Comparison of ENCODE assay signal across 18 cellular contexts in the genomic region with DNA sequence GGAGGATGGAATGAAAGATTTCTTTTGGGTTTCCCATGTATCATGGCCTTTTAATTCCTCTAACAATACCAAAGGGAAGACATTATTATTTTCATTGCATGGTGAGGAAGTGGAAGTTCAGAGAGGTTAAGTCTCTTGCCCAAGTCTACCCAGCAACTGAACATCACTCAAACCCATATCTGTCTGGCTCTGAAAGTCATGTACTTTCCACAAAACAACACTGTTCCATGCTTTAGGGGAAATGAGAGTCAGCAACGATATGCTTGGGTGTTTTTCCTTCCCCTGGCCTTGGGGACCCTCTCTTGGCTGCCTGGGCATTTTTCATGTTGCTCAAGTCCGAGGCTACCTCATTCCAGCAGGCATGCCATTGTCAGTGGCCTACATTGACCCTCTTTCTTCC.
DNase-seq lines count a peak whose midpoint lies in the region; ATAC-seq, FAIRE-seq and TF ChIP-seq lines count a peak whose summit lies in the region.
"Had no signal": no experiment of that assay in that cellular context is flagged by ENCODE, and none has a peak within 500 bp of the region (broad histone marks: within the 10 kb centered on the region; RNA-seq: fewer than 3 reads in every experiment).

No MANE protein-coding gene starts in this region.

- H3K9me3 ChIP-seq in K562 (replicated peaks; ENCODE audit: control insufficient read depth, insufficient read depth, low read depth, low read length) (no peaks in the 10 kb centered on the region), uterus (no peaks in the 10 kb centered on the region)
- H3K9me3 ChIP-seq: HAP-1 had no signal

- TF ChIP-seq CTCF in K562 (IDR thresholded peaks at IDR 0.05 in 2 of 3, conservative IDR thresholded peaks at IDR 0.05 in 1 of 3; ENCODE audit: insufficient read depth in 2 of 3, low read depth in 1 of 3, low read length in 3 of 3) (no peak), uterus (IDR thresholded peaks at IDR 0.05) (no peak)

- no peak for TF ChIP-seq RAD21 in K562 (CRISPR knock-in tag; conservative IDR thresholded peaks at IDR 0.05 in 1 of 2, IDR thresholded peaks at IDR 0.05 in 1 of 2)

- no peaks in the 10 kb centered on the region for H3K4me1 Mint-ChIP-seq in stimulated activated naive CD8-positive, alpha-beta T cell treated with anti-CD3 and anti-CD28 coated beads, Interleukin-15, Interleukin-2, amounts not matched to agents 100 ng/mL and 50 ng/mL, for 24 hours (ENCODE audit: low read depth)
- H3K4me1 Mint-ChIP-seq in stimulated activated naive CD8-positive, alpha-beta T cell treated with anti-CD3 and anti-CD28 coated beads, Interleukin-15, amount 100 ng/mL, for 72 hours = peaks cover 8% of the 10 kb centered on the region
- H3K4me1 Mint-ChIP-seq in stimulated activated naive B cell treated with anti-CD40 and anti-IgM and Interleukin-4, amounts not matched to agents 10 μg/mL and 1 μg/mL and 100 μg/mL, for 72 hours = peaks cover 9 to 18% of the 10 kb centered on the region in 2 donors

- no peaks in the 10 kb centered on the region for H3K36me3 Mint-ChIP-seq in stimulated activated naive CD8-positive, alpha-beta T cell treated with anti-CD3 and anti-CD28 coated beads, Interleukin-15, Interleukin-2, amounts not matched to agents 100 ng/mL and 50 ng/mL, for 24 hours (ENCODE audit: low read depth)
- no peaks in the 10 kb centered on the region for H3K36me3 Mint-ChIP-seq in stimulated activated naive B cell treated with anti-CD40 and anti-IgM and Interleukin-4, amounts not matched to agents 10 μg/mL and 1 μg/mL and 100 μg/mL, for 72 hours
- H3K36me3 Mint-ChIP-seq: CD8-positive, alpha-beta T cell had no signal

- intact Hi-C loops in K562 (cut with micrococcal nuclease) = loop anchor here (5.0 kb wide), 2 partner anchors 523 to 948 kb away; no protein-coding TSS in a partner anchor
- intact Hi-C loops in uterus (cut with DNase I; ENCODE audit: low total_unique reads) = loop anchor here (5.0 kb wide), 1 partner anchor 573 kb away; no protein-coding TSS in a partner anchor

- no TSS peak for BruUV-seq in K562 (replicated peaks; lab: Mats Ljungman, UMichigan)

- H3K27ac Mint-ChIP-seq in stimulated activated naive CD8-positive, alpha-beta T cell treated with anti-CD3 and anti-CD28 coated beads, Interleukin-15, Interleukin-2, amounts not matched to agents 100 ng/mL and 50 ng/mL, for 24 hours = peak overlapping the region; percentile 15
- H3K27ac Mint-ChIP-seq in stimulated activated naive CD8-positive, alpha-beta T cell treated with anti-CD3 and anti-CD28 coated beads, Interleukin-15, amount 100 ng/mL, for 72 hours = no peak overlapping the region
- H3K27ac Mint-ChIP-seq in stimulated activated naive B cell treated with anti-CD40 and anti-IgM and Interleukin-4, amounts not matched to agents 10 μg/mL and 1 μg/mL and 100 μg/mL, for 72 hours = peak overlapping the region; percentile 66
- H3K27ac Mint-ChIP-seq: B cell; CD8-positive, alpha-beta T cell had no signal

- WGBS in K562 (ENCODE audit: insufficient coverage, low coverage, missing lambda C conversion rate) = 0% methylated on average over 2 of the region's 2 CpGs

- H3K4me3 Mint-ChIP-seq in stimulated activated naive CD8-positive, alpha-beta T cell treated with anti-CD3 and anti-CD28 coated beads, Interleukin-15, Interleukin-2, amounts not matched to agents 100 ng/mL and 50 ng/mL, for 24 hours = no peak overlapping the region
- H3K4me3 Mint-ChIP-seq in stimulated activated naive CD8-positive, alpha-beta T cell treated with anti-CD3 and anti-CD28 coated beads, Interleukin-15, amount 100 ng/mL, for 72 hours = no peak overlapping the region
- no peak overlapping the region for H3K4me3 Mint-ChIP-seq in stimulated activated naive B cell treated with anti-CD40 and anti-IgM and Interleukin-4, amounts not matched to agents 10 μg/mL and 1 μg/mL and 100 μg/mL, for 72 hours
- H3K4me3 Mint-ChIP-seq: B cell; CD8-positive, alpha-beta T cell had no signal

- no peak overlapping the region for H3K9ac ChIP-seq in K562 (ENCODE audit: insufficient read depth in 1 of 2, low read depth in 2 of 2, low read length in 2 of 2)
- H3K9ac ChIP-seq: BLaER1 treated with 17β-estradiol and CSF1 and Interleukin-3, amounts not matched to agents 10 nM and 100 nM had no signal

- H3K9me1 ChIP-seq in K562 (ENCODE audit: control insufficient read depth, insufficient read depth, low read length) = no peaks in the 10 kb centered on the region

- no peak overlapping the region for H3K4me2 ChIP-seq in K562 (ENCODE audit: insufficient read depth, low read length)
- H3K4me2 ChIP-seq: BLaER1 treated with 17β-estradiol and CSF1 and Interleukin-3, amounts not matched to agents 10 nM and 100 nM had no signal

- H3K27me3 Mint-ChIP-seq in stimulated activated naive CD8-positive, alpha-beta T cell treated with anti-CD3 and anti-CD28 coated beads, Interleukin-15, Interleukin-2, amounts not matched to agents 100 ng/mL and 50 ng/mL, for 24 hours = no peaks in the 10 kb centered on the region
- H3K27me3 Mint-ChIP-seq in stimulated activated naive CD8-positive, alpha-beta T cell treated with anti-CD3 and anti-CD28 coated beads, Interleukin-15, amount 100 ng/mL, for 72 hours = peaks cover 22% of the 10 kb centered on the region
- H3K27me3 Mint-ChIP-seq in stimulated activated naive B cell treated with anti-CD40 and anti-IgM and Interleukin-4, amounts not matched to agents 10 μg/mL and 1 μg/mL and 100 μg/mL, for 72 hours = peaks cover 5 to 14% of the 10 kb centered on the region in 2 donors

- H4K20me1 ChIP-seq in K562 (replicated peaks; ENCODE audit: control insufficient read depth, insufficient read depth, low read length) = no peaks in the 10 kb centered on the region
- H4K20me1 ChIP-seq: BLaER1 treated with 17β-estradiol and CSF1 and Interleukin-3, amounts not matched to agents 10 nM and 100 nM had no signal

- H3K79me2 ChIP-seq in K562 (ENCODE audit: control insufficient read depth, insufficient read depth, low read length) = no peaks in the 10 kb centered on the region

- H3K4me3 ChIP-seq in K562 (no peak overlapping the region), uterus (no peak overlapping the region)
- H3K4me3 ChIP-seq: BLaER1 treated with 17β-estradiol and CSF1 and Interleukin-3, amounts not matched to agents 10 nM and 100 nM; HAP-1 had no signal

- H3K9me3 Mint-ChIP-seq in stimulated activated naive CD8-positive, alpha-beta T cell treated with anti-CD3 and anti-CD28 coated beads, Interleukin-15, Interleukin-2, amounts not matched to agents 100 ng/mL and 50 ng/mL, for 24 hours = no peaks in the 10 kb centered on the region
- no peaks in the 10 kb centered on the region for H3K9me3 Mint-ChIP-seq in stimulated activated naive CD8-positive, alpha-beta T cell treated with anti-CD3 and anti-CD28 coated beads, Interleukin-15, amount 100 ng/mL, for 72 hours
- peaks cover 0 to 3% of the 10 kb centered on the region in 2 donors for H3K9me3 Mint-ChIP-seq in stimulated activated naive B cell treated with anti-CD40 and anti-IgM and Interleukin-4, amounts not matched to agents 10 μg/mL and 1 μg/mL and 100 μg/mL, for 72 hours
- H3K9me3 Mint-ChIP-seq: CD8-positive, alpha-beta T cell had no signal

- no peaks in the 10 kb centered on the region for H3K36me3 ChIP-seq in K562 (ENCODE audit: control insufficient read depth, insufficient read depth, low read length)
- H3K36me3 ChIP-seq in uterus = no peaks in the 10 kb centered on the region
- H3K36me3 ChIP-seq: BLaER1 treated with 17β-estradiol and CSF1 and Interleukin-3, amounts not matched to agents 10 nM and 100 nM; HAP-1 had no signal

- peaks cover under 1 to 2% of the 10 kb centered on the region in 2 experiments; a peak in 2 of 5 replicates for H3K27me3 ChIP-seq in K562 (ENCODE audit: control insufficient read depth in 2 of 2, insufficient read depth in 2 of 2, low read length in 2 of 2)
- H3K27me3 ChIP-seq in uterus = no peaks in the 10 kb centered on the region
- H3K27me3 ChIP-seq: BLaER1 treated with 17β-estradiol and CSF1 and Interleukin-3, amounts not matched to agents 10 nM and 100 nM had no signal

- POLR2A ChIA-PET in K562 (lab: Yijun Ruan, JAX) = no interaction called here

- TF ChIP-seq POLR2A in GM12892 (IDR thresholded peaks at IDR 0.05; ENCODE audit: low read depth, low read length) (no peak), K562 (conservative IDR thresholded peaks at IDR 0.05) (no peak), uterus (IDR thresholded peaks at IDR 0.05) (no peak)

- no peak overlapping the region for H2AFZ ChIP-seq in K562 (ENCODE audit: low read depth, low read length)

- FAIRE-seq in GM12892 (lab: Jason Lieb, UNC) (peak; percentile 77), K562 (lab: Jason Lieb, UNC) (no peak)
- FAIRE-seq: H1 had no signal

- H3K27ac ChIP-seq in K562 (ENCODE audit: extremely low read depth, low read depth, low read length) (no peak overlapping the region), uterus (no peak overlapping the region)
- H3K27ac ChIP-seq: BLaER1 treated with 17β-estradiol and CSF1 and Interleukin-3, amounts not matched to agents 10 nM and 100 nM had no signal

- in situ Hi-C loops in K562 (cut with MboI) = loop anchor here (10.0 kb wide), 1 partner anchor 945 kb away; no protein-coding TSS in a partner anchor

- H3K4me1 ChIP-seq in K562 (replicated peaks in 1 of 2; ENCODE audit: control insufficient read depth in 2 of 2, insufficient read depth in 2 of 2, low read length in 2 of 2) = no peaks in the 10 kb centered on the region
- no peaks in the 10 kb centered on the region for H3K4me1 ChIP-seq in uterus

- no peak for TF ChIP-seq EP300 in K562 (IDR thresholded peaks at IDR 0.05; ENCODE audit: low read length)

- CTCF ChIA-PET in K562 (lab: Yijun Ruan, JAX; ENCODE audit: low intra/inter-chr PET ratio) = interaction anchor here (0.6 kb wide), 1 partner anchor 122 kb away, joined by 3 read pairs; the partner anchor contains the start of gene TMEM170B

- ATAC-seq in stimulated activated naive CD8-positive, alpha-beta T cell treated with anti-CD3 and anti-CD28 coated beads, Interleukin-15, amount 100 ng/mL, for 72 hours = no peak
- ATAC-seq in K562 = no peak
- peak; percentile 74 to 77 for ATAC-seq in stimulated activated naive B cell treated with anti-CD40 and anti-IgM and Interleukin-4, amounts not matched to agents 10 μg/mL and 1 μg/mL and 100 μg/mL, for 72 hours (replicated peaks)
- ATAC-seq: CD8-positive, alpha-beta T cell had no signal

- no peak for DNase-seq in stimulated activated naive CD8-positive, alpha-beta T cell treated with anti-CD3 and anti-CD28 coated beads, Interleukin-15, amount 100 ng/mL, for 72 hours
- DNase-seq in GM12892 (ENCODE audit: insufficient read length) = no peak
- DNase-seq in K562 (ENCODE audit: extremely low read depth in 1 of 4, low spot score in 3 of 4) = no peak
- no peak for DNase-seq in stimulated activated naive B cell treated with anti-CD40 and anti-IgM and Interleukin-4, amounts not matched to agents 10 μg/mL and 1 μg/mL and 100 μg/mL, for 72 hours
- DNase-seq in GM03348 (ENCODE audit: low spot score) = no peak
- DNase-seq in uterus = no peak
- DNase-seq in SW480 (ENCODE audit: low spot score) = no peak
- DNase-seq: Calu3; CD8-positive, alpha-beta T cell; DMS79 treated with DMSO at 0.1 percent for 48 hours; GF-D8; Karpas-422; KBM-7 had no signal

TF ChIP-seq in K562, 482 proteins besides CTCF, POLR2A, EP300 and RAD21 (continues in another document):
- TF ChIP-seq FOXK2 (conservative IDR thresholded peaks at IDR 0.05 in 1 of 2, IDR thresholded peaks at IDR 0.05 in 1 of 2; ENCODE audit: low read depth in 2 of 2) = no peak
- TF ChIP-seq BCOR (IDR thresholded peaks at IDR 0.05) = 0 out of 2 replicates have a peak, but pooled peaks have one; percentile 20
- TF ChIP-seq RBM25 (IDR thresholded peaks at IDR 0.05; ENCODE audit: low read depth, low read length, severe bottlenecking) = peak; percentile 40

Comparison
In these comparisons a context has a peak if more than half of its experiments do, and no peak if none do; other contexts are left out.
1. H3K27ac Mint-ChIP-seq: peak in stimulated activated naive CD8-positive, alpha-beta T cell treated with anti-CD3 and anti-CD28 coated beads, Interleukin-15, Interleukin-2, amounts not matched to agents 100 ng/mL and 50 ng/mL, for 24 hours (single experiment) and stimulated activated naive B cell treated with anti-CD40 and anti-IgM and Interleukin-4, amounts not matched to agents 10 μg/mL and 1 μg/mL and 100 μg/mL, for 72 hours (single experiment); none in stimulated activated naive CD8-positive, alpha-beta T cell treated with anti-CD3 and anti-CD28 coated beads, Interleukin-15, amount 100 ng/mL, for 72 hours (0 of 2).
2. ATAC-seq: peak in stimulated activated naive B cell treated with anti-CD40 and anti-IgM and Interleukin-4, amounts not matched to agents 10 μg/mL and 1 μg/mL and 100 μg/mL, for 72 hours (2 of 2); none in stimulated activated naive CD8-positive, alpha-beta T cell treated with anti-CD3 and anti-CD28 coated beads, Interleukin-15, amount 100 ng/mL, for 72 hours (single experiment) and K562 (single experiment).